In genomic region chr1:226957714-226958113, GRCh38 we compare ENCODE assay signal across 16 cellular contexts.
"Had no signal": no experiment of that assay in that cellular context is flagged by ENCODE, and none has a peak within 500 bp of the region (broad histone marks: within the 10 kb centered on the region; RNA-seq: fewer than 3 reads in every experiment).

No MANE protein-coding gene starts in this region.

- H3K27me3 ChIP-seq: esophagus squamous epithelium, tibial nerve had no signal

- H3K4me1 ChIP-seq: parathyroid adenoma, tibial nerve had no signal

- DNase-seq: activated CD4-positive, alpha-beta memory T cell treated with anti-CD3 and anti-CD28 coated beads for 36 hours; activated CD4-positive, alpha-beta T cell treated with anti-CD3 and anti-CD28 coated beads for 4 hours; activated naive CD4-positive, alpha-beta T cell treated with anti-CD3 and anti-CD28 coated beads, Interleukin-2, amount 10 ng/mL, durations not matched to agents 7 days and 5 days; activated naive CD8-positive, alpha-beta T cell treated with anti-CD3 and anti-CD28 coated beads, Interleukin-2, amount 50 U/mL, for 24 hours; activated T-cell treated with anti-CD3 and anti-CD28 coated beads for 4 hours; effector memory CD4-positive, alpha-beta T cell; esophagus squamous epithelium; mucosa of descending colon; naive thymus-derived CD8-positive, alpha-beta T cell; stimulated activated CD4-positive, alpha-beta T cell treated with anti-CD3 and anti-CD28 coated beads, Interleukin-12 subunit alpha, Interleukin-12 subunit beta, amount 100 ng/mL, for 4 hours; stimulated activated CD4-positive, alpha-beta T cell treated with anti-CD3 and anti-CD28 coated beads, Interleukin-1b, Interleukin-23, amount 100 ng/mL, for 48 hours; stimulated activated CD8-positive, alpha-beta memory T cell treated with anti-CD3 and anti-CD28 coated beads, Interleukin-4, amount 100 ng/mL, for 48 hours; stimulated activated naive CD4-positive, alpha-beta T cell had no signal

- H3K4me3 ChIP-seq: esophagus squamous epithelium, mucosa of descending colon, SK-N-MC, tibial nerve had no signal

- ATAC-seq: activated naive CD8-positive, alpha-beta T cell treated with anti-CD3 and anti-CD28 coated beads, Interleukin-2, amount 50 U/mL, for 24 hours; mucosa of descending colon; naive thymus-derived CD8-positive, alpha-beta T cell had no signal

- H3K27ac ChIP-seq: esophagus squamous epithelium, parathyroid adenoma, SK-N-MC, tibial nerve had no signal

- H3K9me3 ChIP-seq: esophagus squamous epithelium, mucosa of descending colon, tibial nerve had no signal
